1 cellular context compared by ENCODE assay signal in genomic region chr10:79088176-79088575, GRCh38.
A peak's percentile ranks its signal among the peaks of the same experiment; 100 is the strongest.
TF ChIP-seq lines count a peak whose summit lies in the region.

No MANE protein-coding gene starts in this region.

TF ChIP-seq in HepG2, 621 proteins besides CTCF, POLR2A, EP300 and RAD21:
- TF ChIP-seq MXD4 (CRISPR knock-in tag; IDR thresholded peaks at IDR 0.05), result no peak
- TF ChIP-seq SIX1 (CRISPR knock-in tag; IDR thresholded peaks at IDR 0.05; ENCODE audit: borderline replicate concordance), result no peak
- TF ChIP-seq MBNL3 (CRISPR knock-in tag; conservative IDR thresholded peaks at IDR 0.05), result no peak
- TF ChIP-seq, protein P1, sequence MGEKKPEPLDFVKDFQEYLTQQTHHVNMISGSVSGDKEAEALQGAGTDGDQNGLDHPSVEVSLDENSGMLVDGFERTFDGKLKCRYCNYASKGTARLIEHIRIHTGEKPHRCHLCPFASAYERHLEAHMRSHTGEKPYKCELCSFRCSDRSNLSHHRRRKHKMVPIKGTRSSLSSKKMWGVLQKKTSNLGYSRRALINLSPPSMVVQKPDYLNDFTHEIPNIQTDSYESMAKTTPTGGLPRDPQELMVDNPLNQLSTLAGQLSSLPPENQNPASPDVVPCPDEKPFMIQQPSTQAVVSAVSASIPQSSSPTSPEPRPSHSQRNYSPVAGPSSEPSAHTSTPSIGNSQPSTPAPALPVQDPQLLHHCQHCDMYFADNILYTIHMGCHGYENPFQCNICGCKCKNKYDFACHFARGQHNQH (CRISPR knock-in tag; IDR thresholded peaks at IDR 0.05), result no peak
- TF ChIP-seq AGO2 (optimal IDR thresholded peaks at IDR 0.05; ENCODE audit: low read depth, low read length), result peak; percentile 47
- TF ChIP-seq HNRNPK (IDR thresholded peaks at IDR 0.05; ENCODE audit: low read depth, low read length, poor library complexity, severe bottlenecking), result no peak
- TF ChIP-seq FOXA1 (IDR thresholded peaks at IDR 0.05), result no peak
- TF ChIP-seq FOXA1 (CRISPR knock-in tag; IDR thresholded peaks at IDR 0.05), result peak; percentile 6; the same call in 1 of the 2 replicates
- 0 out of 2 replicates have a peak, but pooled peaks have one; percentile 40 for TF ChIP-seq ZNF598 (CRISPR knock-in tag; IDR thresholded peaks at IDR 0.05; ENCODE audit: borderline replicate concordance)
- TF ChIP-seq HNRNPL (IDR thresholded peaks at IDR 0.05; ENCODE audit: low read depth, low read length), result peak; percentile 76; the same call in 1 of the 2 replicates
- no peak for TF ChIP-seq NAIF1 (CRISPR knock-in tag; IDR thresholded peaks at IDR 0.05; ENCODE audit: borderline replicate concordance)
TF ChIP-seq in HepG2: peak in this region for 4.
